ENCODE assay signal across 1 cellular context in genomic region chrX:154540365-154540764, GRCh38.
TF ChIP-seq lines count a peak whose summit lies in the region.

No MANE protein-coding gene starts in this region.

TF ChIP-seq in HepG2, 621 proteins besides CTCF, POLR2A, EP300 and RAD21:
- TF ChIP-seq ZNF770 (CRISPR knock-in tag; IDR thresholded peaks at IDR 0.05) (peak; percentile 58; the same call in 1 of the 2 replicates), ZNF460 (CRISPR knock-in tag; IDR thresholded peaks at IDR 0.05; ENCODE audit: borderline replicate concordance) (peak; percentile 82), ZNF362 (CRISPR knock-in tag; IDR thresholded peaks at IDR 0.05; ENCODE audit: borderline replicate concordance) (peak; percentile 54; the same call in 1 of the 2 replicates)
